Comparison of ENCODE assay signal across 1 cellular context in genomic region chr7:73828107-73828803, GRCh38.
A peak's percentile ranks its signal among the peaks of the same experiment; 100 is the strongest.
TF ChIP-seq lines count a peak whose summit lies in the region.

No MANE protein-coding gene starts in this region.

TF ChIP-seq in K562, 482 proteins besides CTCF, POLR2A, EP300 and RAD21 (continued from another document):
- TF ChIP-seq CREB3 (tag; conservative IDR thresholded peaks at IDR 0.05; ENCODE audit: low read depth) (no peak), NFRKB (IDR thresholded peaks at IDR 0.05; ENCODE audit: low read depth) (no peak), BRF1 (IDR thresholded peaks at IDR 0.05; ENCODE audit: borderline replicate concordance, extremely low read depth, insufficient read length) (no peak), ZNF395 (CRISPR knock-in tag; IDR thresholded peaks at IDR 0.05) (0 out of 2 replicates have a peak, but pooled peaks have one; percentile 10), SRF (CRISPR knock-in tag; IDR thresholded peaks at IDR 0.05) (peak in 1 of 2 experiments; percentile 82; a peak in 1 of 4 replicates), SIX5 (IDR thresholded peaks at IDR 0.05; ENCODE audit: borderline replicate concordance in 1 of 2, insufficient read depth in 1 of 2, low read depth in 1 of 2, low read length in 2 of 2) (no peak), CBX8 (IDR thresholded peaks at IDR 0.05; ENCODE audit: borderline replicate concordance, extremely low read depth, low read depth, low read length, poor library complexity, severe bottlenecking) (no peak), FOS (IDR thresholded peaks at IDR 0.05; ENCODE audit: extremely low read depth, insufficient read length) (no peak), PKNOX1 (IDR thresholded peaks at IDR 0.05) (peak; percentile 91), FOXJ2 (tag; IDR thresholded peaks at IDR 0.05) (0 out of 2 replicates have a peak, but pooled peaks have one; percentile 25), ZC3H8 (IDR thresholded peaks at IDR 0.05) (no peak), RB1 (IDR thresholded peaks at IDR 0.05; ENCODE audit: low read depth) (no peak), SMAD4 (CRISPR knock-in tag; conservative IDR thresholded peaks at IDR 0.05) (no peak), ZNF282 (CRISPR knock-in tag; IDR thresholded peaks at IDR 0.05) (no peak), BDP1 (IDR thresholded peaks at IDR 0.05; ENCODE audit: insufficient read depth, insufficient read length) (no peak), FOXK2 (conservative IDR thresholded peaks at IDR 0.05 in 1 of 2, IDR thresholded peaks at IDR 0.05 in 1 of 2; ENCODE audit: low read depth in 2 of 2) (0 out of 4 replicates have a peak, but pooled peaks of 1 of the 2 experiments have one; percentile 30), ZEB2 (IDR thresholded peaks at IDR 0.05) (peak; percentile 78), MYNN (IDR thresholded peaks at IDR 0.05) (peak; percentile 98), MYNN (CRISPR knock-in tag; IDR thresholded peaks at IDR 0.05) (peak; percentile 56; the same call in 1 of the 2 replicates), FOXK1 (CRISPR knock-in tag; IDR thresholded peaks at IDR 0.05; ENCODE audit: borderline replicate concordance) (no peak), FOXM1 (IDR thresholded peaks at IDR 0.05; ENCODE audit: low read depth) (no peak), FOXM1 (CRISPR knock-in tag; IDR thresholded peaks at IDR 0.05; ENCODE audit: low read depth) (no peak), HNRNPUL1 (IDR thresholded peaks at IDR 0.05; ENCODE audit: low read length) (no peak), CHD2 (IDR thresholded peaks at IDR 0.05; ENCODE audit: low read depth, low read length) (no peak), KLF6 (CRISPR knock-in tag; IDR thresholded peaks at IDR 0.05; ENCODE audit: borderline replicate concordance) (no peak), ZSCAN29 (IDR thresholded peaks at IDR 0.05) (no peak), GATA2 (CRISPR knock-in tag; IDR thresholded peaks at IDR 0.05) (peak; percentile 6; the same call in 1 of the 2 replicates), RAD51 (IDR thresholded peaks at IDR 0.05; ENCODE audit: borderline replicate concordance, low read depth) (peak; percentile 48; the same call in 1 of the 2 replicates), VEZF1 (CRISPR knock-in tag; IDR thresholded peaks at IDR 0.05) (peak; percentile 94), ELF2 (CRISPR knock-in tag; IDR thresholded peaks at IDR 0.05) (no peak), ZNF584 (CRISPR knock-in tag; IDR thresholded peaks at IDR 0.05; ENCODE audit: low read depth) (0 out of 2 replicates have a peak, but pooled peaks have one; percentile 42), ETV1 (tag; conservative IDR thresholded peaks at IDR 0.05; ENCODE audit: low read depth) (no peak), MTA1 (IDR thresholded peaks at IDR 0.05; ENCODE audit: borderline replicate concordance) (peak; percentile 14; the same call in 1 of the 2 replicates), ATF1 (CRISPR knock-in tag; IDR thresholded peaks at IDR 0.05) (no peak), ATF1 (tag; IDR thresholded peaks at IDR 0.05) (peak; percentile 63; the same call in 1 of the 2 replicates), L3MBTL2 (IDR thresholded peaks at IDR 0.05) (0 out of 2 replicates have a peak, but pooled peaks have one; percentile 12), DPF2 (IDR thresholded peaks at IDR 0.05) (peak; percentile 70)
- TF ChIP-seq, protein P1, sequence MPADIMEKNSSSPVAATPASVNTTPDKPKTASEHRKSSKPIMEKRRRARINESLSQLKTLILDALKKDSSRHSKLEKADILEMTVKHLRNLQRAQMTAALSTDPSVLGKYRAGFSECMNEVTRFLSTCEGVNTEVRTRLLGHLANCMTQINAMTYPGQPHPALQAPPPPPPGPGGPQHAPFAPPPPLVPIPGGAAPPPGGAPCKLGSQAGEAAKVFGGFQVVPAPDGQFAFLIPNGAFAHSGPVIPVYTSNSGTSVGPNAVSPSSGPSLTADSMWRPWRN (IDR thresholded peaks at IDR 0.05; ENCODE audit: low read depth) = no peak
- TF ChIP-seq, protein P2, sequence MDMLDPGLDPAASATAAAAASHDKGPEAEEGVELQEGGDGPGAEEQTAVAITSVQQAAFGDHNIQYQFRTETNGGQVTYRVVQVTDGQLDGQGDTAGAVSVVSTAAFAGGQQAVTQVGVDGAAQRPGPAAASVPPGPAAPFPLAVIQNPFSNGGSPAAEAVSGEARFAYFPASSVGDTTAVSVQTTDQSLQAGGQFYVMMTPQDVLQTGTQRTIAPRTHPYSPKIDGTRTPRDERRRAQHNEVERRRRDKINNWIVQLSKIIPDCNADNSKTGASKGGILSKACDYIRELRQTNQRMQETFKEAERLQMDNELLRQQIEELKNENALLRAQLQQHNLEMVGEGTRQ (CRISPR knock-in tag; IDR thresholded peaks at IDR 0.05) = peak; percentile 51
- TF ChIP-seq, protein P3, sequence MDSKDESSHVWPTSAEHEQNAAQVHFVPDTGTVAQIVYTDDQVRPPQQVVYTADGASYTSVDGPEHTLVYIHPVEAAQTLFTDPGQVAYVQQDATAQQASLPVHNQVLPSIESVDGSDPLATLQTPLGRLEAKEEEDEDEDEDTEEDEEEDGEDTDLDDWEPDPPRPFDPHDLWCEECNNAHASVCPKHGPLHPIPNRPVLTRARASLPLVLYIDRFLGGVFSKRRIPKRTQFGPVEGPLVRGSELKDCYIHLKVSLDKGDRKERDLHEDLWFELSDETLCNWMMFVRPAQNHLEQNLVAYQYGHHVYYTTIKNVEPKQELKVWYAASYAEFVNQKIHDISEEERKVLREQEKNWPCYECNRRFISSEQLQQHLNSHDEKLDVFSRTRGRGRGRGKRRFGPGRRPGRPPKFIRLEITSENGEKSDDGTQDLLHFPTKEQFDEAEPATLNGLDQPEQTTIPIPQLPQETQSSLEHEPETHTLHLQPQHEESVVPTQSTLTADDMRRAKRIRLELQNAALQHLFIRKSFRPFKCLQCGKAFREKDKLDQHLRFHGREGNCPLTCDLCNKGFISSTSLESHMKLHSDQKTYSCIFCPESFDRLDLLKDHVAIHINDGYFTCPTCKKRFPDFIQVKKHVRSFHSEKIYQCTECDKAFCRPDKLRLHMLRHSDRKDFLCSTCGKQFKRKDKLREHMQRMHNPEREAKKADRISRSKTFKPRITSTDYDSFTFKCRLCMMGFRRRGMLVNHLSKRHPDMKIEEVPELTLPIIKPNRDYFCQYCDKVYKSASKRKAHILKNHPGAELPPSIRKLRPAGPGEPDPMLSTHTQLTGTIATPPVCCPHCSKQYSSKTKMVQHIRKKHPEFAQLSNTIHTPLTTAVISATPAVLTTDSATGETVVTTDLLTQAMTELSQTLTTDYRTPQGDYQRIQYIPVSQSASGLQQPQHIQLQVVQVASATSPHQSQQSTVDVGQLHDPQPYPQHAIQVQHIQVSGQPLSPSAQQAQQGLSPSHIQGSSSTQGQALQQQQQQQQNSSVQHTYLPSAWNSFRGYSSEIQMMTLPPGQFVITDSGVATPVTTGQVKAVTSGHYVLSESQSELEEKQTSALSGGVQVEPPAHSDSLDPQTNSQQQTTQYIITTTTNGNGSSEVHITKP (IDR thresholded peaks at IDR 0.05; ENCODE audit: partially characterized antibody) = peak; percentile 84
- TF ChIP-seq, protein P4, sequence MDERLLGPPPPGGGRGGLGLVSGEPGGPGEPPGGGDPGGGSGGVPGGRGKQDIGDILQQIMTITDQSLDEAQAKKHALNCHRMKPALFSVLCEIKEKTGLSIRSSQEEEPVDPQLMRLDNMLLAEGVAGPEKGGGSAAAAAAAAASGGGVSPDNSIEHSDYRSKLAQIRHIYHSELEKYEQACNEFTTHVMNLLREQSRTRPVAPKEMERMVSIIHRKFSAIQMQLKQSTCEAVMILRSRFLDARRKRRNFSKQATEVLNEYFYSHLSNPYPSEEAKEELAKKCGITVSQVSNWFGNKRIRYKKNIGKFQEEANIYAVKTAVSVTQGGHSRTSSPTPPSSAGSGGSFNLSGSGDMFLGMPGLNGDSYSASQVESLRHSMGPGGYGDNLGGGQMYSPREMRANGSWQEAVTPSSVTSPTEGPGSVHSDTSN (CRISPR knock-in tag; IDR thresholded peaks at IDR 0.05; ENCODE audit: low read depth) = peak; percentile 44; the same call in 1 of the 2 replicates
- TF ChIP-seq, protein P4 (tag; conservative IDR thresholded peaks at IDR 0.05; ENCODE audit: low read depth) = peak; percentile 67
